ENCODE assay signal across 22 cellular contexts in genomic region chr3:49198161-49198560, GRCh38. TPM values are rescaled to one million over a fixed set of nuclear protein-coding genes. Genes with fewer than 3 reads are reported as not detected.
A peak's percentile ranks its signal among the peaks of the same experiment; 100 is the strongest.
DNase-seq lines count a peak whose midpoint lies in the region; ATAC-seq, FAIRE-seq and TF ChIP-seq lines count a peak whose summit lies in the region.
"Had no signal": no experiment of that assay in that cellular context is flagged by ENCODE, and none has a peak within 500 bp of the region (broad histone marks: within the 10 kb centered on the region; RNA-seq: fewer than 3 reads in every experiment).

No MANE protein-coding gene starts in this region.

- DNase-seq in HepG2 (ENCODE audit: low spot score) (no peak), right lobe of liver (no peak), adrenal gland (peak in 4 of 7 donors; percentile 48 to 75 (median 59)), osteoblast (ENCODE audit: insufficient read length, low spot score, missing footprints) (no peak), C1 segment of cervical spinal cord (lab: John Stamatoyannopoulos, UW) (no peak)
- DNase-seq in activated effector memory CD4-positive, alpha-beta T cell treated with Interleukin-2 at 50 U/mL for 16 hours, result no peak
- DNase-seq: BE2C; CD4-positive, CD25-positive, alpha-beta regulatory T cell; DMS79; Karpas-422; NCI-H1694; NCI-H2081; NCI-H2171; NCI-H345; NCI-H524; NCI-H774; Peyer's patch had no signal

- in situ Hi-C loops in HepG2 (cut with HindIII; ENCODE audit: extremely low pct_ligation_motif_present, low pct_unique_long_range_greater_than_20kb), result no loop called here

- CTCF ChIA-PET in HepG2 (lab: Yijun Ruan, JAX; ENCODE audit: low intra/inter-chr PET ratio, low total read pairs), result no interaction called here

- no peak for TF ChIP-seq CTCF in HepG2 (CRISPR knock-in tag; IDR thresholded peaks at IDR 0.05)
- no peak for TF ChIP-seq CTCF in right lobe of liver (IDR thresholded peaks at IDR 0.05)
- no peak for TF ChIP-seq CTCF in adrenal gland (IDR thresholded peaks at IDR 0.05)
- no peak for TF ChIP-seq CTCF in osteoblast (IDR thresholded peaks at IDR 0.05; ENCODE audit: extremely low read depth, low read depth, low read length)

- H3K4me3 ChIP-seq in HepG2 (replicated peaks in 1 of 3; ENCODE audit: insufficient read depth in 1 of 3, low read depth in 2 of 3, low read length in 3 of 3), result no peak overlapping the region
- no peak overlapping the region for H3K4me3 ChIP-seq in right lobe of liver
- no peak overlapping the region for H3K4me3 ChIP-seq in adrenal gland
- no peak overlapping the region for H3K4me3 ChIP-seq in osteoblast (ENCODE audit: insufficient read depth, low read length)
- H3K4me3 ChIP-seq: A549, GM12878, SJCRH30 had no signal

- intact Hi-C loops in HepG2 (cut with micrococcal nuclease; ENCODE audit: unreplicated experiment), result no loop called here
- intact Hi-C loops in right lobe of liver (cut with DNase I), result no loop called here
- intact Hi-C loops in adrenal gland (cut with DNase I), result no loop called here

- peaks cover 11% of the 10 kb centered on the region for H3K4me1 ChIP-seq in HepG2 (ENCODE audit: insufficient read depth, low read length)
- no peaks in the 10 kb centered on the region for H3K4me1 ChIP-seq in right lobe of liver
- peaks cover 9 to 10% of the 10 kb centered on the region in 2 donors for H3K4me1 ChIP-seq in adrenal gland (replicated peaks in 1 of 2)
- no peaks in the 10 kb centered on the region for H3K4me1 ChIP-seq in osteoblast (ENCODE audit: insufficient read depth, low read length)
- H3K4me1 ChIP-seq: A549, BE2C, Peyer's patch, SJCRH30 had no signal

- H3K79me2 ChIP-seq in HepG2 (ENCODE audit: insufficient read depth, low read length) (no peaks in the 10 kb centered on the region), osteoblast (ENCODE audit: insufficient read depth, low read length) (peaks cover 19% of the 10 kb centered on the region)

- no peak overlapping the region for H2AFZ ChIP-seq in HepG2 (ENCODE audit: low read length)
- peak overlapping the region; percentile 94 for H2AFZ ChIP-seq in osteoblast (ENCODE audit: low read length)

- WGBS in HepG2 (ENCODE audit: low lambda C conversion rate), result 7% methylated on average over 3 of the region's 3 CpGs
- WGBS in right lobe of liver (ENCODE audit: insufficient coverage, low coverage, low lambda C conversion rate, missing lambda C conversion rate), result 56% methylated on average over 2 of the region's 3 CpGs
- WGBS in adrenal gland, 4 donors, result 45 to 49% (median 46%) methylated on average over 3 of the region's 3 CpGs

- TF ChIP-seq EP300 in HepG2 (IDR thresholded peaks at IDR 0.05; ENCODE audit: low read depth in 2 of 2, low read length in 2 of 2) (no peak), HepG2 (CRISPR knock-in tag; IDR thresholded peaks at IDR 0.05; ENCODE audit: borderline replicate concordance) (no peak)

- H3K27ac ChIP-seq in HepG2 (ENCODE audit: extremely low read length, insufficient read depth, low read length), result no peak overlapping the region
- no peak overlapping the region for H3K27ac ChIP-seq in right lobe of liver
- H3K27ac ChIP-seq in adrenal gland, result peak overlapping the region in 4 of 5 donors; percentile 64 to 89 (median 80)
- no peak overlapping the region for H3K27ac ChIP-seq in osteoblast (ENCODE audit: low read depth, low read length)
- H3K27ac ChIP-seq: A549, Peyer's patch, SJCRH30 had no signal

- no peak overlapping the region for H3K9ac ChIP-seq in HepG2 (ENCODE audit: insufficient read depth, low read depth, low read length)

- no peaks in the 10 kb centered on the region for H3K9me3 ChIP-seq in HepG2 (ENCODE audit: low read length)
- H3K9me3 ChIP-seq in right lobe of liver, result no peaks in the 10 kb centered on the region
- H3K9me3 ChIP-seq in adrenal gland (replicated peaks in 1 of 3), result no peaks in the 10 kb centered on the region
- no peaks in the 10 kb centered on the region for H3K9me3 ChIP-seq in osteoblast (ENCODE audit: low read depth, low read length)
- H3K9me3 ChIP-seq: A549, BE2C, Peyer's patch, SJCRH30 had no signal

- TF ChIP-seq POLR2A in HepG2 (IDR thresholded peaks at IDR 0.05; ENCODE audit: insufficient read depth in 1 of 2, low read depth in 2 of 2, low read length in 2 of 2) (no peak), right lobe of liver (IDR thresholded peaks at IDR 0.05) (no peak), adrenal gland (IDR thresholded peaks at IDR 0.05) (peak in 1 of 2 donors; percentile 50)

- no peak for FAIRE-seq in HepG2 (lab: Jason Lieb, UNC)
- FAIRE-seq: A549, GM12878, H1 had no signal

- H4K20me1 ChIP-seq in HepG2 (ENCODE audit: insufficient read depth, low read length) (no peaks in the 10 kb centered on the region), osteoblast (ENCODE audit: insufficient read depth, low read length) (no peaks in the 10 kb centered on the region)

- ATAC-seq in HepG2, result no peak; the same call in 2 of the 3 replicates
- no peak for ATAC-seq in right lobe of liver
- ATAC-seq in HG03521 (IDR thresholded peaks at IDR 0.05; ENCODE audit: unreplicated experiment), result no peak
- ATAC-seq: A549, GM12878 had no signal

- no TSS peak for BruUV-seq in HepG2 (replicated peaks; lab: Mats Ljungman, UMichigan)

- TF ChIP-seq RAD21 in HepG2 (CRISPR knock-in tag; IDR thresholded peaks at IDR 0.05), result no peak

- POLR2A ChIA-PET in HepG2 (lab: Yijun Ruan, JAX), result no interaction called here

- H3K27me3 ChIP-seq in HepG2 (ENCODE audit: control insufficient read depth in 1 of 2, insufficient read depth in 2 of 2, low read length in 2 of 2) (no peaks in the 10 kb centered on the region), right lobe of liver (no peaks in the 10 kb centered on the region), adrenal gland (no peaks in the 10 kb centered on the region), osteoblast (ENCODE audit: insufficient read depth, low read length) (no peaks in the 10 kb centered on the region)
- H3K27me3 ChIP-seq: BE2C, Peyer's patch, SJCRH30 had no signal

- no peaks in the 10 kb centered on the region for H3K36me3 ChIP-seq in HepG2 (replicated peaks in 1 of 2; ENCODE audit: control insufficient read depth in 1 of 2, insufficient read depth in 2 of 2, low read length in 2 of 2)
- no peaks in the 10 kb centered on the region for H3K36me3 ChIP-seq in right lobe of liver
- H3K36me3 ChIP-seq in adrenal gland (replicated peaks in 1 of 2), result no peaks in the 10 kb centered on the region
- H3K36me3 ChIP-seq in osteoblast (ENCODE audit: insufficient read depth, low read length), result no peaks in the 10 kb centered on the region
- H3K36me3 ChIP-seq: BE2C, Peyer's patch, SJCRH30 had no signal

- H3K4me2 ChIP-seq in HepG2 (ENCODE audit: low read depth, low read length) (peak overlapping the region; percentile 20; the same call in 1 of the 2 replicates), osteoblast (ENCODE audit: insufficient read depth, low read length) (no peak overlapping the region)
- H3K4me2 ChIP-seq: A549 had no signal

RNA-seq across cellular contexts. Expression of gene KLHDC8B, which starts 26.8 kb away (rescaled TPM):
- total RNA-seq in HepG2 (2016; rRNA removed; fragmentation: Illumina TruSeq; extraction: Trizol) (17.2 and 17.7 TPM in 2 replicates), right lobe of liver (10 to 100 TPM; 10.4 to 15.2 (median 11.5) TPM), adrenal gland (100 to 1,000 TPM; 195 to 501 (median 247) TPM), osteoblast (16.6 and 18.3 TPM in 2 replicates)
- 5.3 and 6.0 TPM in 2 replicates for total RNA-seq in HepG2 (2016; cell fraction: cytosol; rRNA removed; fragmentation: Illumina TruSeq; extraction: Trizol; ENCODE audit: low read depth)
- total RNA-seq in HepG2 (2016; cell fraction: insoluble cytoplasmic fraction; rRNA removed; fragmentation: Illumina TruSeq; extraction: Trizol), result 18.2 and 18.3 TPM in 2 replicates
- total RNA-seq in HepG2 (2016; cell fraction: membrane; rRNA removed; fragmentation: Illumina TruSeq; extraction: Trizol), result 12.5 and 13.9 TPM in 2 replicates
- total RNA-seq in HepG2 (2016; cell fraction: nucleus; rRNA removed; fragmentation: Illumina TruSeq; extraction: Trizol), result 9.8 and 11.3 TPM in 2 replicates
- polyA plus RNA-seq in HepG2 (2011; rRNA removed) (17.8 and 25.3 TPM in 2 replicates), adrenal gland (100 to 1,000 TPM; 127 to 226 (median 171) TPM)
- 22.1 and 25.8 TPM in 2 replicates for polyA plus RNA-seq in HepG2 (2011; cell fraction: cytosol; rRNA removed)
- polyA plus RNA-seq in HepG2 (2011; cell fraction: nucleus; rRNA removed), result 23.7 and 30.7 TPM in 2 replicates
- polyA plus RNA-seq in HepG2 (2012), result 10.3 and 15.5 TPM in 2 replicates
- 3.5 and 4.4 TPM in 2 replicates for polyA plus RNA-seq in HepG2 (2016; cell fraction: cytosol; fragmentation: Illumina TruSeq; extraction: Trizol; ENCODE audit: low read depth)
- polyA plus RNA-seq in HepG2 (2016; cell fraction: insoluble cytoplasmic fraction; fragmentation: Illumina TruSeq; extraction: Trizol; ENCODE audit: low read depth), result 15.1 and 17.0 TPM in 2 replicates
- polyA plus RNA-seq in HepG2 (2016; cell fraction: membrane; fragmentation: Illumina TruSeq; extraction: Trizol; ENCODE audit: low read depth), result 8.7 and 9.4 TPM in 2 replicates
- polyA plus RNA-seq in HepG2 (2016; cell fraction: nucleus; fragmentation: Illumina TruSeq; extraction: Trizol; ENCODE audit: insufficient read depth, low read depth), result 19.1 and 19.7 TPM in 2 replicates
- 1.0 and 28.1 TPM in 2 replicates for polyA minus RNA-seq in HepG2 (2011; rRNA and poly(A)+ RNA removed; ENCODE audit: low replicate concordance)
- polyA minus RNA-seq in HepG2 (2011; cell fraction: cytosol; rRNA and poly(A)+ RNA removed), result 8.4 and 13.7 TPM in 2 replicates
- 9.1 and 15.0 TPM in 2 replicates for polyA minus RNA-seq in HepG2 (2011; cell fraction: nucleus; rRNA and poly(A)+ RNA removed)

RNA-seq across cellular contexts. Expression of gene CCDC71, which starts 32.0 kb away (rescaled TPM):
- total RNA-seq in HepG2 (2016; rRNA removed; fragmentation: Illumina TruSeq; extraction: Trizol), result 13.3 and 14.3 TPM in 2 replicates
- total RNA-seq in HepG2 (2016; cell fraction: cytosol; rRNA removed; fragmentation: Illumina TruSeq; extraction: Trizol; ENCODE audit: low read depth), result 4.1 and 4.7 TPM in 2 replicates
- total RNA-seq in HepG2 (2016; cell fraction: insoluble cytoplasmic fraction; rRNA removed; fragmentation: Illumina TruSeq; extraction: Trizol), result 12.6 and 13.9 TPM in 2 replicates
- 10.5 and 10.7 TPM in 2 replicates for total RNA-seq in HepG2 (2016; cell fraction: membrane; rRNA removed; fragmentation: Illumina TruSeq; extraction: Trizol)
- total RNA-seq in HepG2 (2016; cell fraction: nucleus; rRNA removed; fragmentation: Illumina TruSeq; extraction: Trizol), result 9.0 and 9.1 TPM in 2 replicates
- 9.7 and 14.9 TPM in 2 replicates for polyA plus RNA-seq in HepG2 (2011; rRNA removed)
- polyA plus RNA-seq in HepG2 (2011; cell fraction: cytosol; rRNA removed), result 11.8 and 15.0 TPM in 2 replicates
- 12.1 and 12.2 TPM in 2 replicates for polyA plus RNA-seq in HepG2 (2011; cell fraction: nucleus; rRNA removed)
- polyA plus RNA-seq in HepG2 (2012), result 6.4 and 7.7 TPM in 2 replicates
- polyA plus RNA-seq in HepG2 (2016; cell fraction: cytosol; fragmentation: Illumina TruSeq; extraction: Trizol; ENCODE audit: low read depth), result 2.1 and 3.0 TPM in 2 replicates
- polyA plus RNA-seq in HepG2 (2016; cell fraction: insoluble cytoplasmic fraction; fragmentation: Illumina TruSeq; extraction: Trizol; ENCODE audit: low read depth), result 15.2 TPM in 2 replicates
- 5.5 and 5.6 TPM in 2 replicates for polyA plus RNA-seq in HepG2 (2016; cell fraction: membrane; fragmentation: Illumina TruSeq; extraction: Trizol; ENCODE audit: low read depth)
- polyA plus RNA-seq in HepG2 (2016; cell fraction: nucleus; fragmentation: Illumina TruSeq; extraction: Trizol; ENCODE audit: insufficient read depth, low read depth), result 9.9 and 12.2 TPM in 2 replicates
- 56.3 and 64.8 TPM in 2 replicates for polyA minus RNA-seq in HepG2 (2011; rRNA and poly(A)+ RNA removed; ENCODE audit: low replicate concordance)
- polyA minus RNA-seq in HepG2 (2011; cell fraction: cytosol; rRNA and poly(A)+ RNA removed), result 9.1 and 9.9 TPM in 2 replicates
- polyA minus RNA-seq in HepG2 (2011; cell fraction: nucleus; rRNA and poly(A)+ RNA removed), result 24.2 and 24.7 TPM in 2 replicates
- 10 to 100 TPM in 2 of 6 experiments, 1 to 10 TPM in 4; 8.0 to 18.9 (median 8.6) TPM for total RNA-seq in right lobe of liver
- total RNA-seq in adrenal gland, result 10 to 100 TPM; 23.5 to 46.4 (median 33.9) TPM
- 10 to 100 TPM; 13.4 to 17.7 (median 15.7) TPM for polyA plus RNA-seq in adrenal gland
- total RNA-seq in osteoblast, result 19.2 and 22.8 TPM in 2 replicates

Comparison
In these comparisons a context has a peak if more than half of its experiments do, and no peak if none do; other contexts are left out.
1. DNase-seq: peak in adrenal gland (4 of 7); none in HepG2 (single experiment), right lobe of liver (0 of 3), osteoblast (single experiment), C1 segment of cervical spinal cord (0 of 14) and activated effector memory CD4-positive, alpha-beta T cell treated with Interleukin-2 at 50 U/mL for 16 hours (single experiment).
2. H3K27ac ChIP-seq: peak in adrenal gland (4 of 5); none in HepG2 (single experiment), right lobe of liver (0 of 3) and osteoblast (single experiment).
3. RNA of gene KLHDC8B, which starts 26.8 kb away (total RNA-seq): 195 to 501 TPM in adrenal gland; 5.3 to 18.3 TPM in HepG2, 16.6 to 18.3 TPM in osteoblast and 10.4 to 15.2 TPM in right lobe of liver; every median in the first group is over 10 times any median in the second.